In the genomic region with DNA sequence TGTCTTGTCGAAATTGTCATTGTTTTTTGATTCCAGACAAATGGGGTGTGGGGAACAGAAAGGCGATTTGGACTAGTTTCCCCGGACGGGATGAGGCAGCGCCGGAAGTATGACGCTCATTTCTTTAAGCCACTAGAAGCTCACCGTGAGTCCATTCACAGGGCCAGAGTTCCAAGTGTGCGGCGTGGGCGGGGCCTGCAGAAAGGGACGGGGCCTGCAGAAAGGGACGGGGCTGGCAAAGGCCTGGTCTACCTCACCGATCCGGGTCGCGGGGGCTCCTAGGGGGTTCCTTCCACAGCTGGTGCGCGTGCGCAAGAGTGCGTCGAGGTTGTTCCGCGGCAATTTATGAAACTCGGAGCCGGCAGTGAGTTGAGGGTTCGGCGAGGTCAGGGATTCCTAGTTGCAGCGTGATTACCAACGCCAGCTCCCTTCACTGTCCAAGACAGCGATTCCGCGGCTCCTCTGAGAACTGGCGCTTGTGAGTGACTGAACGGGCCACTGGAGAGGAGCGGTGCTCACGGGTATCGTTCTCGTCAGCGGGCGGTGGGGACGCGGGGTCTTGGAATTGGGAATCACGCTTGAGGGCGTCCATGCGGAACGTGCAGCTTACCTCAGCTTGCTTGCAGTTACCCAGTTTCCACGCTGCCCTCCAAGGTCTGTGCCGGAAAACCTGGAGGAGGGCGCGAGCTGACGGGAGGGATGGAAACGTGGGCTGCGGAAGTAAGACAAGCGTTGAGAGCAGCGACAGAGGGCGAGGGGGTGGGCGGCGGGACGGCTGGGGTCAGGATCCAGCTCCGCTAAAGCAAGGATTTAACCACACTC, we compare ENCODE assay signal across 8 cellular contexts. TPM values are rescaled to one million over a fixed set of nuclear protein-coding genes. Genes with fewer than 3 reads are reported as not detected.
DNase-seq lines count a peak whose midpoint lies in the region; ATAC-seq and TF ChIP-seq lines count a peak whose summit lies in the region.

A gene (plus strand): TSS at position 219 of the 822 bp plus-strand sequence. CDS start 5,847 bp downstream, outside the sequence.

- peaks cover 3 to 20% (median 10%) of the 10 kb centered on the region in 3 donors for H3K27me3 Mint-ChIP-seq in immature natural killer cell (ENCODE audit: low read depth in 3 of 3)

- peak within 1 kb of the TSS; percentile 96 for H2AFZ ChIP-seq in mammary epithelial cell (ENCODE audit: low read depth, low read length)

- H3K27ac ChIP-seq in HL-60 (replicated peaks) (peak within 1 kb of the TSS; percentile 66), RWPE2 (ENCODE audit: poor library complexity, severe bottlenecking) (peak within 1 kb of the TSS; percentile 33), mammary epithelial cell (ENCODE audit: insufficient read depth, low read depth, low read length) (peak within 1 kb of the TSS; percentile 42), skeletal muscle tissue (ENCODE audit: low read depth, low read length) (peak within 1 kb of the TSS; percentile 33)

- no peak for TF ChIP-seq CTCF in HL-60 (IDR thresholded peaks at IDR 0.05; ENCODE audit: insufficient read depth, low read length)
- no peak for TF ChIP-seq CTCF in RWPE2 (IDR thresholded peaks at IDR 0.05; ENCODE audit: poor library complexity, severe bottlenecking)
- TF ChIP-seq CTCF in mammary epithelial cell (conservative IDR thresholded peaks at IDR 0.05 in 1 of 2, IDR thresholded peaks at IDR 0.05 in 1 of 2; ENCODE audit: extremely low read depth in 1 of 2, insufficient read depth in 1 of 2, low read depth in 1 of 2, low read length in 2 of 2), result no peak

- H3K9me3 ChIP-seq in RWPE2 (ENCODE audit: severe bottlenecking) (no peaks in the 10 kb centered on the region), mammary epithelial cell (replicated peaks; ENCODE audit: insufficient read depth, low read length) (no peaks in the 10 kb centered on the region), skeletal muscle tissue (ENCODE audit: control insufficient read depth in 3 of 3, low read length in 3 of 3) (no peaks in the 10 kb centered on the region)

- CTCF ChIA-PET in mammary epithelial cell (lab: Charles Lee; ENCODE audit: low non-redundant PET), result no interaction called here

- ATAC-seq in GM21390 (IDR thresholded peaks at IDR 0.05; ENCODE audit: unreplicated experiment) (peak; percentile 63), RWPE2 (ENCODE audit: low read depth) (peak; percentile 80)

- H4K20me1 ChIP-seq in mammary epithelial cell (ENCODE audit: insufficient read depth, low read length), result no peaks in the 10 kb centered on the region

- 4% methylated on average over 25 of the region's 61 CpGs for WGBS in mammary epithelial cell (ENCODE audit: low coverage, missing lambda C conversion rate)

- TSS peak; percentile 39 for BruUV-seq in mammary epithelial cell (replicated peaks; lab: Mats Ljungman, UMichigan)

- peak within 1 kb of the TSS; percentile 28 to 76 (median 72) for H3K4me3 Mint-ChIP-seq in immature natural killer cell

- peak within 1 kb of the TSS; percentile 76 for H3K4me2 ChIP-seq in mammary epithelial cell (ENCODE audit: insufficient read depth, low read depth, low read length)

- peaks cover 23% of the 10 kb centered on the region for H3K79me2 ChIP-seq in mammary epithelial cell (ENCODE audit: insufficient read depth, low read length)

- peaks cover 0 to 13% (median 0%) of the 10 kb centered on the region in 6 donors for H3K9me3 Mint-ChIP-seq in immature natural killer cell

- peak; percentile 94 for DNase-seq in EL
- DNase-seq in HL-60 (ENCODE audit: low read depth in 1 of 2, low spot score in 1 of 2), result peak; percentile 44 to 62
- DNase-seq in RWPE2 (ENCODE audit: low spot score), result peak; percentile 84
- DNase-seq in mammary epithelial cell, result peak; percentile 88
- peak in 2 of 3 donors; percentile 0 to 10 for DNase-seq in immature natural killer cell
- no peak for DNase-seq in DMS79 treated with DMSO at 0.1 percent for 48 hours (lab: John Stamatoyannopoulos, UW)

- H3K36me3 ChIP-seq in RWPE2 (ENCODE audit: low read depth) (peaks cover 22% of the 10 kb centered on the region), mammary epithelial cell (ENCODE audit: insufficient read depth, low read length) (no peaks in the 10 kb centered on the region), skeletal muscle tissue (ENCODE audit: control insufficient read depth in 3 of 3, insufficient read depth in 3 of 3, low read length in 3 of 3) (no peaks in the 10 kb centered on the region)

- no peaks in the 10 kb centered on the region for H3K36me3 Mint-ChIP-seq in immature natural killer cell

- H3K9ac ChIP-seq in mammary epithelial cell (ENCODE audit: insufficient read depth, low read length) (peak within 1 kb of the TSS; percentile 60), skeletal muscle tissue (ENCODE audit: low read depth in 1 of 3, low read length in 3 of 3) (peak within 1 kb of the TSS; percentile 45 to 73 (median 71))

- H3K4me3 ChIP-seq in HL-60 (replicated peaks; ENCODE audit: insufficient read depth, low read length) (peak within 1 kb of the TSS; percentile 59), RWPE2 (ENCODE audit: severe bottlenecking) (peak within 1 kb of the TSS; percentile 54), mammary epithelial cell (replicated peaks in 1 of 3; ENCODE audit: insufficient read depth in 1 of 3, low read depth in 2 of 3, low read length in 3 of 3) (peak within 1 kb of the TSS; percentile 45 to 76 (median 61)), skeletal muscle tissue (ENCODE audit: low read length in 3 of 3) (peak within 1 kb of the TSS; percentile 72 to 81 (median 76))

- in situ Hi-C loops in mammary epithelial cell (cut with MboI; ENCODE audit: low sequenced_read_pairs in 2 of 2), result no loop called here

- H3K4me1 ChIP-seq in RWPE2 (ENCODE audit: insufficient read depth, poor library complexity, severe bottlenecking), result peaks cover 11% of the 10 kb centered on the region
- H3K4me1 ChIP-seq in mammary epithelial cell (ENCODE audit: insufficient read depth, low read length), result peaks cover 6% of the 10 kb centered on the region
- H3K4me1 ChIP-seq in skeletal muscle tissue (ENCODE audit: control insufficient read depth in 3 of 3, insufficient read depth in 3 of 3, low read length in 3 of 3), result peaks cover 5 to 15% (median 7%) of the 10 kb centered on the region in 3 donors

- H3K4me1 Mint-ChIP-seq in immature natural killer cell, result peaks cover 9 to 22% of the 10 kb centered on the region in 2 donors

- H3K27me3 ChIP-seq in HL-60 (ENCODE audit: insufficient read depth, poor library complexity, severe bottlenecking), result no peaks in the 10 kb centered on the region
- H3K27me3 ChIP-seq in RWPE2 (ENCODE audit: insufficient read depth, poor library complexity, severe bottlenecking), result no peaks in the 10 kb centered on the region
- H3K27me3 ChIP-seq in mammary epithelial cell (ENCODE audit: insufficient read depth, low read length), result no peaks in the 10 kb centered on the region
- peaks cover 0 to 5% (median 2%) of the 10 kb centered on the region in 3 donors for H3K27me3 ChIP-seq in skeletal muscle tissue (ENCODE audit: control insufficient read depth in 3 of 3, insufficient read depth in 3 of 3, low read length in 3 of 3)

- intact Hi-C loops in mammary epithelial cell (cut with micrococcal nuclease), result loop anchor here (1.0 to 5.0 kb wide), 2 partner anchors 76 to 94 kb away; a partner anchor contains a TSS

- no peak within 1 kb of the TSS for H3K27ac Mint-ChIP-seq in immature natural killer cell

- dilution Hi-C loops in mammary epithelial cell (cut with HindIII; ENCODE audit: low sequenced_read_pairs), result no loop called here

RNA-seq across cellular contexts. Expression of the gene that starts here (rescaled TPM):
- total RNA-seq in mammary epithelial cell (10 to 100 TPM in 1 of 2 donors, 1 to 10 TPM in 1; 8.0 to 10.0 TPM), skeletal muscle tissue (1.6 TPM)
- polyA plus RNA-seq in mammary epithelial cell (3.1 TPM), immature natural killer cell (not detected)
- 4.7 TPM for polyA minus RNA-seq in mammary epithelial cell

Comparison
In these comparisons a context has a peak if more than half of its experiments do, and no peak if none do; other contexts are left out.
1. Peak in DNase-seq in immature natural killer cell; RNA of the gene not detected or under 1 TPM.